In genomic region chr21:34670962-34671348, GRCh38 we compare ENCODE assay signal across 10 cellular contexts. TPM values are rescaled to one million over a fixed set of nuclear protein-coding genes. Genes with fewer than 3 reads are reported as not detected.
A peak's percentile ranks its signal among the peaks of the same experiment; 100 is the strongest.
DNase-seq lines count a peak whose midpoint lies in the region; ATAC-seq and TF ChIP-seq lines count a peak whose summit lies in the region.
"Had no signal": no experiment of that assay in that cellular context is flagged by ENCODE, and none has a peak within 500 bp of the region (broad histone marks: within the 10 kb centered on the region; RNA-seq: fewer than 3 reads in every experiment).

No MANE protein-coding gene starts in this region.

- H3K36me3 ChIP-seq in Panc1 (ENCODE audit: control insufficient read depth, insufficient read depth, low read length) (no peaks in the 10 kb centered on the region), iPS DF 6.9 (ENCODE audit: control insufficient read depth, insufficient read depth, low read length) (no peaks in the 10 kb centered on the region)

- no peak overlapping the region for H3K27ac Mint-ChIP-seq in stimulated activated memory B cell treated with anti-CD40 and anti-IgM and Interleukin-4, amounts not matched to agents 10 μg/mL and 1 μg/mL and 100 μg/mL, for 72 hours

- peak overlapping the region; percentile 52 for H3K4me3 Mint-ChIP-seq in stimulated activated memory B cell treated with anti-CD40 and anti-IgM and Interleukin-4, amounts not matched to agents 10 μg/mL and 1 μg/mL and 100 μg/mL, for 72 hours

- intact Hi-C loops in Panc1 (cut with micrococcal nuclease; ENCODE audit: unreplicated experiment): no loop called here

- H3K9me3 ChIP-seq in Panc1 (ENCODE audit: control insufficient read depth, insufficient read depth, low read depth, low read length) (no peaks in the 10 kb centered on the region), iPS DF 6.9 (ENCODE audit: control insufficient read depth, insufficient read depth, low read length) (no peaks in the 10 kb centered on the region)

- no TSS peak for BruUV-seq in Panc1 (replicated peaks; lab: Mats Ljungman, UMichigan)

- no peak overlapping the region for H3K27ac ChIP-seq in Panc1 (ENCODE audit: low read length)
- no peak overlapping the region for H3K27ac ChIP-seq in iPS DF 6.9 (ENCODE audit: low read length)

- H3K27me3 Mint-ChIP-seq in stimulated activated memory B cell treated with anti-CD40 and anti-IgM and Interleukin-4, amounts not matched to agents 10 μg/mL and 1 μg/mL and 100 μg/mL, for 72 hours: peaks cover 74% of the 10 kb centered on the region

- H3K4me3 ChIP-seq in Panc1 (ENCODE audit: low read depth in 2 of 2, low read length in 2 of 2): no peak overlapping the region; a peak in 1 of 4 replicates
- peak overlapping the region; percentile 38; the same call in 1 of the 2 replicates for H3K4me3 ChIP-seq in iPS DF 6.9 (ENCODE audit: low read length)

- POLR2A ChIA-PET in Panc1 (lab: Charles Lee): no interaction called here
- POLR2A ChIA-PET in HEK293T (lab: Yijun Ruan, JAX): no interaction called here

- H3K27me3 ChIP-seq in Panc1 (ENCODE audit: control insufficient read depth, insufficient read depth, low read length): peaks cover 28% of the 10 kb centered on the region
- peaks cover 17% of the 10 kb centered on the region for H3K27me3 ChIP-seq in iPS DF 6.9 (ENCODE audit: control insufficient read depth, insufficient read depth, low read length)

- DNase-seq in SIG-M5 treated with dmso at 0.1 percent for 504 hours (lab: John Stamatoyannopoulos, UW; ENCODE audit: unreplicated experiment) (peak; percentile 22), SIG-M5 (lab: John Stamatoyannopoulos, UW) (no peak), Panc1 (ENCODE audit: low read depth, low spot score) (no peak), iPS DF 6.9 (ENCODE audit: low read depth, low spot score) (no peak), HEK293T (ENCODE audit: extremely low spot score) (no peak), cortex of kidney (lab: John Stamatoyannopoulos, UW) (no peak)
- DNase-seq: ACHN; stimulated activated CD4-positive, alpha-beta T cell treated with anti-CD3 and anti-CD28 coated beads, Interleukin-2, amount 100 ng/mL, for 24 hours had no signal

- no peak for ATAC-seq in Panc1
- ATAC-seq in stimulated activated memory B cell treated with anti-CD40 and anti-IgM and Interleukin-4, amounts not matched to agents 10 μg/mL and 1 μg/mL and 100 μg/mL, for 72 hours: no peak
- no peak for ATAC-seq in GM21737 (IDR thresholded peaks at IDR 0.05; ENCODE audit: unreplicated experiment)

- H3K9me3 Mint-ChIP-seq in stimulated activated memory B cell treated with anti-CD40 and anti-IgM and Interleukin-4, amounts not matched to agents 10 μg/mL and 1 μg/mL and 100 μg/mL, for 72 hours: no peaks in the 10 kb centered on the region

- peak; percentile 26; the same call in 1 of the 2 replicates for TF ChIP-seq CTCF in Panc1 (IDR thresholded peaks at IDR 0.05)

- WGBS in iPS DF 6.9 (ENCODE audit: insufficient coverage, insufficient read length): no CpG with 5 or more reads among the region's 8 CpGs

- peaks cover 15% of the 10 kb centered on the region for H3K4me1 Mint-ChIP-seq in stimulated activated memory B cell treated with anti-CD40 and anti-IgM and Interleukin-4, amounts not matched to agents 10 μg/mL and 1 μg/mL and 100 μg/mL, for 72 hours

- H3K36me3 Mint-ChIP-seq in stimulated activated memory B cell treated with anti-CD40 and anti-IgM and Interleukin-4, amounts not matched to agents 10 μg/mL and 1 μg/mL and 100 μg/mL, for 72 hours: no peaks in the 10 kb centered on the region

- H3K4me1 ChIP-seq in Panc1 (ENCODE audit: control insufficient read depth, insufficient read depth, low read length) (no peaks in the 10 kb centered on the region), iPS DF 6.9 (ENCODE audit: control insufficient read depth, insufficient read depth, low read length) (no peaks in the 10 kb centered on the region; the same call in 1 of the 2 replicates)

- CTCF ChIA-PET in Panc1 (lab: Charles Lee) (interaction anchor here (0.5 to 0.6 kb wide), 2 partner anchors 118 to 557 kb away, joined by 3 to 5 read pairs; no protein-coding TSS in a partner anchor), HEK293T (lab: Yijun Ruan, JAX) (interaction anchor here (0.6 kb wide), 1 partner anchor 324 kb away, joined by 3 read pairs; no protein-coding TSS in a partner anchor)

- in situ Hi-C loops in Panc1 (cut with HindIII; ENCODE audit: low pct_unique_long_range_greater_than_20kb, low sequenced_read_pairs): no loop called here

TF ChIP-seq in HEK293T, 16 proteins besides CTCF, POLR2A, EP300 and RAD21:
- no peak for TF ChIP-seq ZNF384 (IDR thresholded peaks at IDR 0.05)
- TF ChIP-seq FOXA1 (IDR thresholded peaks at IDR 0.05): no peak
- no peak for TF ChIP-seq ARNT (IDR thresholded peaks at IDR 0.05)

RNA-seq across cellular contexts. Expression of gene CLIC6, which starts 2.2 kb away (rescaled TPM):
- 0.05 TPM for total RNA-seq in Panc1 (2021; ENCODE audit: unreplicated experiment)
- not detected for polyA plus RNA-seq in Panc1 (2012; ENCODE audit: insufficient read length)

RNA-seq across cellular contexts. Expression of gene RCAN1, which starts 56.0 kb away (rescaled TPM):
- 13.5 TPM for total RNA-seq in Panc1 (2021; ENCODE audit: unreplicated experiment)
- 7.4 TPM for polyA plus RNA-seq in Panc1 (2012; ENCODE audit: insufficient read length)
